Comparison of ENCODE assay signal across 8 cellular contexts in the genomic region with DNA sequence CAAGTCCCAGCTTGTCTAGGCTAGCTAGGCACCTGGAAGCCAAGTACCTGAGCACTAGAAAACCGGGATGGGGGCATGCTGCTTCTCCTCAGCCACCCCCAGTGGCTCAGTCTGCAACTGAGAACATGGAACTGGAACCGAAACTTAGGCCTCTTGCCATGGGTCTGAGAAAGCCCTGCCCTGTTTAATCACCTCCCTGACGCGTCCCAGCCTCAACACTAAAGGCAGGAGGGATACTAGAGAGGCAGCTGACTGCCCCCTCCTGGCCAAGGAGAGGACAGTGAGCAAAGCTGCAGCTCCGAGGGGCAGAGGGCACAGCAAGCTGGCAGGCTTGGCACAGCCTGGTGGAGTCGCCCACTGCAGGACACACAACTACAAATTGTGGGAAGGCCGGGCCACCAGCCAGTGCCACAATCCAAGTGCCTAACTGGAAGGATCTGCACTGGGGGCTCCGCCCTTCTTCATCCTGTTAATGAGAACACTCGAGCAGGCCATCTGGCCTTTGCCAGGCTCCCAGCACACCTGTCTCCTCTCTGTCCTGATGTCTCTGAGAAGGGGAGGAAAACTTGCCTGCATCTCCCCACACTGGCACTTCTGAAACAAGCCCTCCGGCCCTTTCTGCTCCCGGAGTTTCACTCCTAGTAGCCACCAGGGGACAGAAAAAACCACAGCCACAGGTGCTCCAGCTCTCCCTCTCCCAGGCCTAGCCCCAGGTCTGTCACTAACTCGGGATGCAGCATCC. TPM values are rescaled to one million over a fixed set of nuclear protein-coding genes. Genes with fewer than 3 reads are reported as not detected.
DNase-seq lines count a peak whose midpoint lies in the region; ATAC-seq, FAIRE-seq and TF ChIP-seq lines count a peak whose summit lies in the region.

No MANE protein-coding gene starts in this region.

- TF ChIP-seq RAD21 in HepG2 (CRISPR knock-in tag; IDR thresholded peaks at IDR 0.05) = peak; percentile 91

- no peaks in the 10 kb centered on the region for H3K36me3 ChIP-seq in mammary epithelial cell (ENCODE audit: insufficient read depth, low read length)
- H3K36me3 ChIP-seq in HepG2 (replicated peaks in 1 of 2; ENCODE audit: control insufficient read depth in 1 of 2, insufficient read depth in 2 of 2, low read length in 2 of 2) = no peaks in the 10 kb centered on the region
- H3K36me3 ChIP-seq in testis (ENCODE audit: low read depth, missing control alignments) = no peaks in the 10 kb centered on the region

- POLR2A ChIA-PET in HepG2 (lab: Yijun Ruan, JAX) = interaction anchor here (0.8 to 2.5 kb wide), 16 partner anchors 8 to 244 kb away, joined by 3 to 18 read pairs (median 6); a partner anchor contains a TSS

- H4K20me1 ChIP-seq in mammary epithelial cell (ENCODE audit: insufficient read depth, low read length) (no peaks in the 10 kb centered on the region), HepG2 (ENCODE audit: insufficient read depth, low read length) (no peaks in the 10 kb centered on the region)

- no peak for TF ChIP-seq POLR2A in HepG2 (IDR thresholded peaks at IDR 0.05; ENCODE audit: insufficient read depth in 1 of 2, low read depth in 2 of 2, low read length in 2 of 2)
- no peak for TF ChIP-seq POLR2A in testis (IDR thresholded peaks at IDR 0.05)

- intact Hi-C loops in mammary epithelial cell (cut with micrococcal nuclease) = loop anchor here (1.0 to 5.0 kb wide), 9 partner anchors 14 to 525 kb away; a partner anchor contains a TSS
- intact Hi-C loops in HepG2 (cut with micrococcal nuclease; ENCODE audit: unreplicated experiment) = loop anchor here (2.0 to 5.0 kb wide), 5 partner anchors 43 to 245 kb away; a partner anchor contains a TSS
- intact Hi-C loops in testis (cut with DNase I; ENCODE audit: low total_unique reads) = no loop called here

- H3K79me2 ChIP-seq in mammary epithelial cell (ENCODE audit: insufficient read depth, low read length) (no peaks in the 10 kb centered on the region), HepG2 (ENCODE audit: insufficient read depth, low read length) (no peaks in the 10 kb centered on the region)

- H3K9me3 ChIP-seq in mammary epithelial cell (replicated peaks; ENCODE audit: insufficient read depth, low read length) (no peaks in the 10 kb centered on the region), HepG2 (ENCODE audit: low read length) (no peaks in the 10 kb centered on the region), testis (no peaks in the 10 kb centered on the region)

- peaks cover 30% of the 10 kb centered on the region for H3K4me1 ChIP-seq in mammary epithelial cell (ENCODE audit: insufficient read depth, low read length)
- peaks cover 52% of the 10 kb centered on the region for H3K4me1 ChIP-seq in HepG2 (ENCODE audit: insufficient read depth, low read length)
- H3K4me1 ChIP-seq in testis = no peaks in the 10 kb centered on the region

- peak overlapping the region; percentile 53 for H3K4me2 ChIP-seq in mammary epithelial cell (ENCODE audit: insufficient read depth, low read depth, low read length)
- peak overlapping the region; percentile 98 for H3K4me2 ChIP-seq in HepG2 (ENCODE audit: low read depth, low read length)

- TF ChIP-seq EP300 in HepG2 (IDR thresholded peaks at IDR 0.05; ENCODE audit: low read depth in 2 of 2, low read length in 2 of 2) (no peak), HepG2 (CRISPR knock-in tag; IDR thresholded peaks at IDR 0.05; ENCODE audit: borderline replicate concordance) (no peak)

- CTCF ChIA-PET in mammary epithelial cell (lab: Charles Lee; ENCODE audit: low non-redundant PET) = interaction anchor here (0.7 to 1.7 kb wide), 3 partner anchors 206 to 350 kb away, joined by 3 to 13 read pairs (median 6); no protein-coding TSS in a partner anchor
- CTCF ChIA-PET in HepG2 (lab: Yijun Ruan, JAX; ENCODE audit: low intra/inter-chr PET ratio, low total read pairs) = interaction anchor here (0.7 to 2.5 kb wide), 4 partner anchors 44 to 278 kb away, joined by 3 to 13 read pairs (median 6); no protein-coding TSS in a partner anchor

- in situ Hi-C loops in mammary epithelial cell (cut with MboI; ENCODE audit: low sequenced_read_pairs in 2 of 2) (loop anchor here (10.0 to 25.0 kb wide), 3 partner anchors 247 to 517 kb away; no protein-coding TSS in a partner anchor), HepG2 (cut with HindIII; ENCODE audit: extremely low pct_ligation_motif_present, low pct_unique_long_range_greater_than_20kb) (loop anchor here (10.0 to 25.0 kb wide), 2 partner anchors 207 to 515 kb away; a partner anchor contains a TSS)

- TF ChIP-seq CTCF in mammary epithelial cell (conservative IDR thresholded peaks at IDR 0.05 in 1 of 2, IDR thresholded peaks at IDR 0.05 in 1 of 2; ENCODE audit: extremely low read depth in 1 of 2, insufficient read depth in 1 of 2, low read depth in 1 of 2, low read length in 2 of 2) = peak; percentile 89 to 91
- peak; percentile 95 for TF ChIP-seq CTCF in HepG2 (CRISPR knock-in tag; IDR thresholded peaks at IDR 0.05)
- TF ChIP-seq CTCF in testis (IDR thresholded peaks at IDR 0.05) = peak; percentile 41 to 53 (median 42)

- H2AFZ ChIP-seq in mammary epithelial cell (ENCODE audit: low read depth, low read length) (peak overlapping the region; percentile 76), HepG2 (ENCODE audit: low read length) (peak overlapping the region; percentile 59)

- H3K9ac ChIP-seq in mammary epithelial cell (ENCODE audit: insufficient read depth, low read length) (peak overlapping the region; percentile 12), HepG2 (ENCODE audit: insufficient read depth, low read depth, low read length) (peak overlapping the region; percentile 58)

- H3K27me3 ChIP-seq in mammary epithelial cell (ENCODE audit: insufficient read depth, low read length) (no peaks in the 10 kb centered on the region), HepG2 (ENCODE audit: control insufficient read depth in 1 of 2, insufficient read depth in 2 of 2, low read length in 2 of 2) (no peaks in the 10 kb centered on the region), testis (no peaks in the 10 kb centered on the region)

- peak overlapping the region in 1 of 3 experiments; percentile 7 for H3K4me3 ChIP-seq in mammary epithelial cell (replicated peaks in 1 of 3; ENCODE audit: insufficient read depth in 1 of 3, low read depth in 2 of 3, low read length in 3 of 3)
- H3K4me3 ChIP-seq in HepG2 (replicated peaks in 1 of 3; ENCODE audit: insufficient read depth in 1 of 3, low read depth in 2 of 3, low read length in 3 of 3) = peak overlapping the region; percentile 50 to 71 (median 53)
- no peak overlapping the region for H3K4me3 ChIP-seq in testis

- BruUV-seq in mammary epithelial cell (replicated peaks; lab: Mats Ljungman, UMichigan) = no TSS peak
- BruUV-seq in HepG2 (replicated peaks; lab: Mats Ljungman, UMichigan) = no TSS peak

- dilution Hi-C loops in mammary epithelial cell (cut with HindIII; ENCODE audit: low sequenced_read_pairs) = no loop called here

- WGBS in mammary epithelial cell (ENCODE audit: low coverage, missing lambda C conversion rate) = 42% methylated on average over 12 of the region's 12 CpGs
- 8% methylated on average over 6 of the region's 12 CpGs for WGBS in HepG2 (ENCODE audit: low lambda C conversion rate)
- 76 to 79% methylated on average over 7 to 12 of the region's 12 CpGs for WGBS in testis, 2 donors

- FAIRE-seq in GM18507 (lab: Jason Lieb, UNC) (peak; percentile 91), HepG2 (lab: Jason Lieb, UNC) (peak; percentile 78)

- H3K27ac ChIP-seq in mammary epithelial cell (ENCODE audit: insufficient read depth, low read depth, low read length) (peak overlapping the region; percentile 60), HepG2 (ENCODE audit: extremely low read length, insufficient read depth, low read length) (peak overlapping the region; percentile 28), testis (no peak overlapping the region)

- ATAC-seq in HepG2 = peak; percentile 74

- DNase-seq in AG08395 (ENCODE audit: low spot score) = peak; percentile 69
- DNase-seq in GM18507 (ENCODE audit: extremely low spot score, insufficient read length, low read depth) = peak; percentile 65
- DNase-seq in HUDEP-2 (lab: John Stamatoyannopoulos, UW; ENCODE audit: unreplicated experiment in 76 of 76) = peak in 55 of 76 experiments; percentile 6 to 69 (median 38)
- peak; percentile 95 for DNase-seq in RPMI8226
- peak; percentile 89 for DNase-seq in mammary epithelial cell
- peak; percentile 78 for DNase-seq in HepG2 (ENCODE audit: low spot score)
- DNase-seq in testis = peak; percentile 78
- no peak for DNase-seq in central memory CD4-positive, alpha-beta T cell

TF ChIP-seq in HepG2, 621 proteins besides CTCF, POLR2A, EP300 and RAD21 (continues in another document):
- TF ChIP-seq TP53 (CRISPR knock-in tag; conservative IDR thresholded peaks at IDR 0.05) (no peak), BCL6 (CRISPR knock-in tag; IDR thresholded peaks at IDR 0.05) (peak; percentile 35; the same call in 1 of the 2 replicates)

RNA-seq across cellular contexts. Expression of a gene that starts 53.7 kb away (rescaled TPM):
- total RNA-seq in mammary epithelial cell (10 to 100 TPM in 1 of 2 donors, 1 to 10 TPM in 1; 2.8 to 22.5 TPM), HepG2 (2016; rRNA removed; fragmentation: Illumina TruSeq; extraction: Trizol) (21.2 and 26.9 TPM in 2 replicates), testis (10 to 100 TPM; 12.8 to 22.4 TPM)
- polyA plus RNA-seq in mammary epithelial cell (29.2 TPM), HepG2 (2011; rRNA removed) (71.9 and 88.5 TPM in 2 replicates), testis (ENCODE audit: insufficient read depth, low read depth, low replicate concordance) (14.4 TPM)
- 15.2 TPM for polyA minus RNA-seq in mammary epithelial cell
- 3.3 and 3.6 TPM in 2 replicates for total RNA-seq in HepG2 (2016; cell fraction: cytosol; rRNA removed; fragmentation: Illumina TruSeq; extraction: Trizol; ENCODE audit: low read depth)
- 21.4 and 23.7 TPM in 2 replicates for total RNA-seq in HepG2 (2016; cell fraction: insoluble cytoplasmic fraction; rRNA removed; fragmentation: Illumina TruSeq; extraction: Trizol)
- total RNA-seq in HepG2 (2016; cell fraction: membrane; rRNA removed; fragmentation: Illumina TruSeq; extraction: Trizol) = 5.1 and 6.3 TPM in 2 replicates
- 21.5 and 22.1 TPM in 2 replicates for total RNA-seq in HepG2 (2016; cell fraction: nucleus; rRNA removed; fragmentation: Illumina TruSeq; extraction: Trizol)
- polyA plus RNA-seq in HepG2 (2011; cell fraction: cytosol; rRNA removed) = 48.3 and 55.2 TPM in 2 replicates
- 155 and 175 TPM in 2 replicates for polyA plus RNA-seq in HepG2 (2011; cell fraction: nucleus; rRNA removed)
- polyA plus RNA-seq in HepG2 (2012) = 58.0 and 95.2 TPM in 2 replicates
- polyA plus RNA-seq in HepG2 (2016; cell fraction: cytosol; fragmentation: Illumina TruSeq; extraction: Trizol; ENCODE audit: low read depth) = 3.2 and 4.0 TPM in 2 replicates
- 25.8 and 27.9 TPM in 2 replicates for polyA plus RNA-seq in HepG2 (2016; cell fraction: insoluble cytoplasmic fraction; fragmentation: Illumina TruSeq; extraction: Trizol; ENCODE audit: low read depth)
- 5.6 and 5.9 TPM in 2 replicates for polyA plus RNA-seq in HepG2 (2016; cell fraction: membrane; fragmentation: Illumina TruSeq; extraction: Trizol; ENCODE audit: low read depth)
- polyA plus RNA-seq in HepG2 (2016; cell fraction: nucleus; fragmentation: Illumina TruSeq; extraction: Trizol; ENCODE audit: insufficient read depth, low read depth) = 56.0 and 59.9 TPM in 2 replicates
- polyA minus RNA-seq in HepG2 (2011; rRNA and poly(A)+ RNA removed; ENCODE audit: low replicate concordance) = 7.9 and 48.3 TPM in 2 replicates
- 15.6 and 18.9 TPM in 2 replicates for polyA minus RNA-seq in HepG2 (2011; cell fraction: cytosol; rRNA and poly(A)+ RNA removed)
- 54.7 and 82.6 TPM in 2 replicates for polyA minus RNA-seq in HepG2 (2011; cell fraction: nucleus; rRNA and poly(A)+ RNA removed)

Comparison
In these comparisons a context has a peak if more than half of its experiments do, and no peak if none do; other contexts are left out.
1. H3K27ac ChIP-seq: peak in mammary epithelial cell (single experiment) and HepG2 (single experiment); none in testis (0 of 2).
2. H3K4me3 ChIP-seq: peak in HepG2 (3 of 3); none in testis (0 of 2).
3. CTCF ChIP-seq: peak in every context shown above with its lines; median percentile 95 in HepG2; 90 in mammary epithelial cell; 42 in testis.